Comparison of ENCODE assay signal across 8 cellular contexts in the genomic region with DNA sequence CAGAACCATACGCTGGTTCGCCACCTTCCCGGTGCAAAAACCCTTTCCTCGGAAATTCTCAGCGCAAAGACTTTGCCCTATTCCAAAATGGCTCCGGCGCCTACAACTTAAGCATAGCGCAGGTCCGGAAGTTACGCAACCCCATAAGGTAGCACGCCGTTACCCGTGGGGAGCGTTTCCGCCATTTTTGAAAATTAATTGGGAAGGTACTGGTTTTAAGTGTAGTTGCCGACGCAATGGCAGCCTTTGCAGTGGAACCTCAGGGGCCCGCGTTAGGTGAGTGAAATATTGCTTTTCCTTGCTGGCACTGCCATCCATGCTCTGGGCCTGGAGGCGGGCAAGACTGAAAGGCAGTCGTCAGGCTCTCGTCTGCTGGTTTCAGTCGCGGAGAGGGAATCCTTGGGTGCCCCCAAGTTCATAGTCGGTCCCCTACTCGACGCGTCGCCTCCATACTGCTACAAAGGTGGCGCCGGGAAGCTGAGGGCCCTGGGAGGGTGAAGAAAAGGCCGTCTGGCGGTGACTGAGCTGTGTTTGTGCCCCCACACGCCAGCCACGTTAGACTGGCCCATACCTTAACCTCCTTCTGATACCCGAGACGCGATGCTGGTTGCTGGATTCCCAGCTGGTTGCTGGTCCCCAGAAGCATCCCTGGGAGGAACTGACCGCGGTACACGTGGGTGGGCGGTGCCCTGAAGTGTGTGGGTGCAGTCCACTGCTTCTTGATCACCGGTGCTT. TPM values are rescaled to one million over a fixed set of nuclear protein-coding genes. Genes with fewer than 3 reads are reported as not detected.
DNase-seq lines count a peak whose midpoint lies in the region; ATAC-seq and TF ChIP-seq lines count a peak whose summit lies in the region.

A gene with protein sequence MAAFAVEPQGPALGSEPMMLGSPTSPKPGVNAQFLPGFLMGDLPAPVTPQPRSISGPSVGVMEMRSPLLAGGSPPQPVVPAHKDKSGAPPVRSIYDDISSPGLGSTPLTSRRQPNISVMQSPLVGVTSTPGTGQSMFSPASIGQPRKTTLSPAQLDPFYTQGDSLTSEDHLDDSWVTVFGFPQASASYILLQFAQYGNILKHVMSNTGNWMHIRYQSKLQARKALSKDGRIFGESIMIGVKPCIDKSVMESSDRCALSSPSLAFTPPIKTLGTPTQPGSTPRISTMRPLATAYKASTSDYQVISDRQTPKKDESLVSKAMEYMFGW (plus strand): TSS at position 222 of the 735 bp plus-strand sequence. CDS start 15 bp downstream, at position 237.

- CTCF ChIA-PET in CD8-positive, alpha-beta memory T cell (lab: Charles Lee) = no interaction called here
- CTCF ChIA-PET in activated CD8-positive, alpha-beta memory T cell treated with anti-CD3 and anti-CD28 coated beads for 36 hours (lab: Charles Lee) = no interaction called here

- POLR2A ChIA-PET in CD8-positive, alpha-beta memory T cell (lab: Charles Lee) = no interaction called here
- POLR2A ChIA-PET in activated CD8-positive, alpha-beta memory T cell treated with anti-CD3 and anti-CD28 coated beads for 36 hours (lab: Charles Lee) = interaction anchor here (1.0 kb wide), 1 partner anchor 45 kb away, joined by 5 read pairs; no protein-coding TSS in a partner anchor

- no peaks in the 10 kb centered on the region for H3K9me3 Mint-ChIP-seq in CD8-positive, alpha-beta memory T cell
- H3K9me3 Mint-ChIP-seq in effector memory CD8-positive, alpha-beta T cell = no peaks in the 10 kb centered on the region

- H3K27me3 ChIP-seq in CD8-positive, alpha-beta memory T cell (ENCODE audit: insufficient read depth, low read length, poor library complexity, severe bottlenecking) = no peaks in the 10 kb centered on the region

- ATAC-seq in effector memory CD8-positive, alpha-beta T cell (replicated peaks) = peak; percentile 94

- peak; percentile 71 to 89 (median 83) for DNase-seq in CD8-positive, alpha-beta memory T cell
- DNase-seq in GM20000 (ENCODE audit: low spot score) (peak; percentile 76), HT-29 (ENCODE audit: low spot score) (peak; percentile 95), NOMO-1 (lab: John Stamatoyannopoulos, UW; ENCODE audit: unreplicated experiment in 2 of 2) (peak; percentile 66 to 77), medulla oblongata (ENCODE audit: extremely low spot score) (peak; percentile 93)
- peak; percentile 83 to 87 (median 83) for DNase-seq in effector memory CD8-positive, alpha-beta T cell
- peak; percentile 84 for DNase-seq in stimulated activated CD8-positive, alpha-beta memory T cell treated with anti-CD3 and anti-CD28 coated beads, Interleukin-12 subunit alpha, Interleukin-12 subunit beta, amount 100 ng/mL, for 1 hour (ENCODE audit: low read depth)

- H3K36me3 Mint-ChIP-seq in CD8-positive, alpha-beta memory T cell = peaks cover 0 to 25% (median 6%) of the 10 kb centered on the region in 3 donors
- H3K36me3 Mint-ChIP-seq in effector memory CD8-positive, alpha-beta T cell (ENCODE audit: insufficient read depth) = peaks cover 17% of the 10 kb centered on the region

- H3K4me1 Mint-ChIP-seq in CD8-positive, alpha-beta memory T cell = peaks cover 35 to 44% (median 36%) of the 10 kb centered on the region in 3 donors
- H3K4me1 Mint-ChIP-seq in effector memory CD8-positive, alpha-beta T cell (ENCODE audit: low read depth in 2 of 2) = peaks cover 17 to 35% of the 10 kb centered on the region in 2 donors

- H3K4me3 Mint-ChIP-seq in CD8-positive, alpha-beta memory T cell = peak within 1 kb of the TSS; percentile 95 to 98 (median 98)
- H3K4me3 Mint-ChIP-seq in effector memory CD8-positive, alpha-beta T cell = peak within 1 kb of the TSS; percentile 90 to 93

- H3K27ac ChIP-seq in CD8-positive, alpha-beta memory T cell (ENCODE audit: low read depth, low read length) = peak within 1 kb of the TSS; percentile 84

- peaks cover 19% of the 10 kb centered on the region for H3K4me1 ChIP-seq in CD8-positive, alpha-beta memory T cell (ENCODE audit: insufficient read depth, low read length)

- peaks cover 9% of the 10 kb centered on the region for H3K36me3 ChIP-seq in CD8-positive, alpha-beta memory T cell (ENCODE audit: insufficient read depth, low read length)

- H3K4me3 ChIP-seq in CD8-positive, alpha-beta memory T cell (ENCODE audit: low read length) = peak within 1 kb of the TSS; percentile 100

- no peak for TF ChIP-seq CTCF in GM20000 (IDR thresholded peaks at IDR 0.05; ENCODE audit: extremely low read depth, missing control alignments)

- H3K27ac Mint-ChIP-seq in CD8-positive, alpha-beta memory T cell = peak within 1 kb of the TSS; percentile 91 to 98 (median 98)
- peak within 1 kb of the TSS; percentile 95 for H3K27ac Mint-ChIP-seq in effector memory CD8-positive, alpha-beta T cell

- H3K9me3 ChIP-seq in CD8-positive, alpha-beta memory T cell (ENCODE audit: low read length) = no peaks in the 10 kb centered on the region

- H3K27me3 Mint-ChIP-seq in CD8-positive, alpha-beta memory T cell = peaks cover 4 to 22% of the 10 kb centered on the region in 2 donors
- peaks cover 11 to 20% of the 10 kb centered on the region in 2 donors for H3K27me3 Mint-ChIP-seq in effector memory CD8-positive, alpha-beta T cell

RNA-seq across cellular contexts. Expression of the gene that starts here (rescaled TPM):
- total RNA-seq in CD8-positive, alpha-beta memory T cell = 10 to 100 TPM; 38.6 to 42.5 TPM
- 7.2 TPM for polyA plus RNA-seq in CD8-positive, alpha-beta memory T cell
- 14.1 and 14.6 TPM in 2 replicates for total RNA-seq in HT-29 (2014; rRNA removed; shearing (Covaris generic))
- 10 to 100 TPM; 41.9 to 45.5 TPM for total RNA-seq in activated CD8-positive, alpha-beta memory T cell treated with anti-CD3 and anti-CD28 coated beads for 36 hours

Comparison
In these comparisons a context has a peak if more than half of its experiments do, and no peak if none do; other contexts are left out.
1. Peak in every context shown above with its lines: DNase-seq, ATAC-seq, H3K4me3 ChIP-seq and H3K27ac ChIP-seq.